Comparison of ENCODE assay signal across 15 cellular contexts in genomic region chr7:95104739-95105138, GRCh38.
DNase-seq lines count a peak whose midpoint lies in the region; ATAC-seq, FAIRE-seq and TF ChIP-seq lines count a peak whose summit lies in the region.
"Had no signal": no experiment of that assay in that cellular context is flagged by ENCODE, and none has a peak within 500 bp of the region (broad histone marks: within the 10 kb centered on the region; RNA-seq: fewer than 3 reads in every experiment).

No MANE protein-coding gene starts in this region.

- peak; percentile 17 for DNase-seq in NCI-H1105 treated with DMSO at 0.1 percent for 48 hours (lab: John Stamatoyannopoulos, UW)
- DNase-seq in NCI-H1105 (lab: John Stamatoyannopoulos, UW) = no peak
- peak; percentile 38 for DNase-seq in astrocyte (ENCODE audit: low read depth)
- peak; percentile 28 for DNase-seq in iris pigment epithelial cell (ENCODE audit: low read depth)
- DNase-seq in activated gamma-delta T cell (lab: John Stamatoyannopoulos, UW) = no peak
- DNase-seq in NCI-H146 (lab: John Stamatoyannopoulos, UW) = no peak
- DNase-seq: colonic mucosa, GDM1, H9, NCI-H524 had no signal

- peaks cover 13% of the 10 kb centered on the region for H3K4me1 Mint-ChIP-seq in astrocyte (ENCODE audit: low read depth, unreplicated experiment)

- ATAC-seq in esophagus mucosa = no peak

- H2AFZ ChIP-seq in astrocyte (ENCODE audit: low read depth, low read length) = no peak overlapping the region

- H3K4me3 Mint-ChIP-seq in astrocyte (ENCODE audit: unreplicated experiment) = no peak overlapping the region
- H3K4me3 Mint-ChIP-seq: H9; T-helper 2 cell treated with Interferon-gamma antibody and Interleukin-4, amounts not matched to agents 5 μg/mL and 100 μg/mL, for 36 hours had no signal

- no peak for TF ChIP-seq CTCF in astrocyte (IDR thresholded peaks at IDR 0.05; ENCODE audit: insufficient read depth, low read depth, low read length)

- no peak overlapping the region for H3K4me2 ChIP-seq in astrocyte (ENCODE audit: low read length)

- H3K27ac ChIP-seq in astrocyte (ENCODE audit: low read depth, low read length) = no peak overlapping the region
- peak overlapping the region; percentile 37 for H3K27ac ChIP-seq in temporal lobe (ENCODE audit: low read depth, low read length)
- H3K27ac ChIP-seq: 22Rv1, colonic mucosa, HL-60 had no signal

- H3K4me1 ChIP-seq in astrocyte (ENCODE audit: insufficient read depth, low read length) = no peaks in the 10 kb centered on the region
- H3K4me1 ChIP-seq: colonic mucosa had no signal

- no peaks in the 10 kb centered on the region for H3K27me3 ChIP-seq in astrocyte (ENCODE audit: insufficient read depth, low read length)
- H3K27me3 ChIP-seq: colonic mucosa had no signal

- no peaks in the 10 kb centered on the region for H3K79me2 ChIP-seq in astrocyte (ENCODE audit: insufficient read depth, low read length)

- H3K9ac ChIP-seq in astrocyte (ENCODE audit: low read length) = no peak overlapping the region

- H3K27ac Mint-ChIP-seq in astrocyte (ENCODE audit: unreplicated experiment) = no peak overlapping the region
- H3K27ac Mint-ChIP-seq: H9; T-helper 2 cell treated with Interferon-gamma antibody and Interleukin-4, amounts not matched to agents 5 μg/mL and 100 μg/mL, for 36 hours had no signal

- H3K36me3 ChIP-seq in astrocyte (ENCODE audit: insufficient read depth, low read length) = no peaks in the 10 kb centered on the region
- H3K36me3 ChIP-seq: colonic mucosa had no signal

- H4K20me1 ChIP-seq in astrocyte (ENCODE audit: insufficient read depth, low read length) = no peaks in the 10 kb centered on the region

- H3K9me3 Mint-ChIP-seq in astrocyte (ENCODE audit: unreplicated experiment) = no peaks in the 10 kb centered on the region
- H3K9me3 Mint-ChIP-seq: H9; T-helper 2 cell treated with Interferon-gamma antibody and Interleukin-4, amounts not matched to agents 5 μg/mL and 100 μg/mL, for 36 hours had no signal

- no peak for FAIRE-seq in astrocyte (lab: Jason Lieb, UNC)

- H3K27me3 Mint-ChIP-seq in astrocyte (ENCODE audit: low read depth, unreplicated experiment) = no peaks in the 10 kb centered on the region

- no peaks in the 10 kb centered on the region for H3K9me3 ChIP-seq in astrocyte (ENCODE audit: insufficient read depth, low read depth, low read length)
- H3K9me3 ChIP-seq: colonic mucosa had no signal

- no peak overlapping the region for H3K4me3 ChIP-seq in astrocyte (ENCODE audit: insufficient read depth, low read depth, low read length)
- H3K4me3 ChIP-seq: colonic mucosa had no signal

- peaks cover 3% of the 10 kb centered on the region for H3K36me3 Mint-ChIP-seq in astrocyte (ENCODE audit: low read depth, unreplicated experiment)

Comparison
In these comparisons a context has a peak if more than half of its experiments do, and no peak if none do; other contexts are left out.
1. DNase-seq: peak in NCI-H1105 treated with DMSO at 0.1 percent for 48 hours (single experiment), astrocyte (single experiment) and iris pigment epithelial cell (single experiment); none in NCI-H1105 (single experiment), activated gamma-delta T cell (single experiment) and NCI-H146 (single experiment).